In genomic region chr12:85280984-85281946, GRCh38 we compare ENCODE assay signal across 9 cellular contexts. TPM values are rescaled to one million over a fixed set of nuclear protein-coding genes. Genes with fewer than 3 reads are reported as not detected.
A peak's percentile ranks its signal among the peaks of the same experiment; 100 is the strongest.
DNase-seq lines count a peak whose midpoint lies in the region; ATAC-seq and TF ChIP-seq lines count a peak whose summit lies in the region.
"Had no signal": no experiment of that assay in that cellular context is flagged by ENCODE, and none has a peak within 500 bp of the region (broad histone marks: within the 10 kb centered on the region; RNA-seq: fewer than 3 reads in every experiment).

No MANE protein-coding gene starts in this region.

- H3K4me1 ChIP-seq in duodenal mucosa (ENCODE audit: control insufficient read depth in 1 of 2, insufficient read depth in 2 of 2, low read length in 2 of 2): peaks cover 5 to 11% of the 10 kb centered on the region in 2 donors

- H3K9ac ChIP-seq in duodenal mucosa (ENCODE audit: low read depth in 1 of 2, low read length in 2 of 2): no peak overlapping the region

- H3K27ac Mint-ChIP-seq in neural crest cell (ENCODE audit: unreplicated experiment): peak overlapping the region; percentile 98

- H3K4me3 Mint-ChIP-seq in neural crest cell: peak overlapping the region; percentile 99

- no peaks in the 10 kb centered on the region for H3K36me3 Mint-ChIP-seq in neural crest cell (ENCODE audit: low read depth)

- peaks cover 32% of the 10 kb centered on the region for H3K4me1 Mint-ChIP-seq in neural crest cell

- H3K4me3 ChIP-seq in MG63 (peak overlapping the region; percentile 79), duodenal mucosa (ENCODE audit: low read depth in 1 of 2, low read length in 2 of 2) (peak overlapping the region; percentile 77 to 79)

- H3K9me3 ChIP-seq in MG63 (no peaks in the 10 kb centered on the region), duodenal mucosa (ENCODE audit: control insufficient read depth in 1 of 2, low read length in 2 of 2) (no peaks in the 10 kb centered on the region)

- H3K9me3 Mint-ChIP-seq in neural crest cell: no peaks in the 10 kb centered on the region

- TF ChIP-seq CTCF in neural crest cell (conservative IDR thresholded peaks at IDR 0.05): no peak

- DNase-seq in DMS53 (lab: John Stamatoyannopoulos, UW): peak; percentile 42
- DNase-seq in MG63: no peak
- DNase-seq in neural crest cell (ENCODE audit: low read depth, low spot score): no peak
- no peak for DNase-seq in H4 (ENCODE audit: low spot score)
- no peak for DNase-seq in stimulated activated CD4-positive, alpha-beta T cell treated with anti-CD3 and anti-CD28 coated beads, Interleukin-1b, Interleukin-23, amount 100 ng/mL, for 48 hours
- DNase-seq: kidney glomerular epithelial cell had no signal

- H3K27me3 ChIP-seq in MG63: no peaks in the 10 kb centered on the region
- peaks cover 39 to 70% of the 10 kb centered on the region in 2 donors for H3K27me3 ChIP-seq in duodenal mucosa (ENCODE audit: control insufficient read depth in 1 of 2, insufficient read depth in 2 of 2, low read length in 2 of 2)

- ATAC-seq in HG02623 (IDR thresholded peaks at IDR 0.05; ENCODE audit: unreplicated experiment): no peak
- no peak for ATAC-seq in HG03159 (IDR thresholded peaks at IDR 0.05; ENCODE audit: unreplicated experiment)

- H3K27ac ChIP-seq in duodenal mucosa (ENCODE audit: low read depth, low read length): no peak overlapping the region

- no peaks in the 10 kb centered on the region for H3K36me3 ChIP-seq in MG63
- no peaks in the 10 kb centered on the region for H3K36me3 ChIP-seq in duodenal mucosa (ENCODE audit: control insufficient read depth in 1 of 2, insufficient read depth in 2 of 2, low read length in 2 of 2)

- H3K27me3 Mint-ChIP-seq in neural crest cell (ENCODE audit: low read depth): peaks cover 90% of the 10 kb centered on the region

RNA-seq across cellular contexts. Expression of gene ALX1, which starts 1.2 kb away (rescaled TPM):
- total RNA-seq in MG63 (2014; rRNA removed; shearing (Covaris generic); ENCODE audit: low replicate concordance): 1.2 and 4.0 TPM in 2 replicates
- total RNA-seq in neural crest cell: 4.1 and 4.7 TPM in 2 replicates
- total RNA-seq in H4 (2014; rRNA removed; shearing (Covaris generic)): 7.0 and 11.5 TPM in 2 replicates
